1 cellular context compared by ENCODE assay signal in the genomic region with DNA sequence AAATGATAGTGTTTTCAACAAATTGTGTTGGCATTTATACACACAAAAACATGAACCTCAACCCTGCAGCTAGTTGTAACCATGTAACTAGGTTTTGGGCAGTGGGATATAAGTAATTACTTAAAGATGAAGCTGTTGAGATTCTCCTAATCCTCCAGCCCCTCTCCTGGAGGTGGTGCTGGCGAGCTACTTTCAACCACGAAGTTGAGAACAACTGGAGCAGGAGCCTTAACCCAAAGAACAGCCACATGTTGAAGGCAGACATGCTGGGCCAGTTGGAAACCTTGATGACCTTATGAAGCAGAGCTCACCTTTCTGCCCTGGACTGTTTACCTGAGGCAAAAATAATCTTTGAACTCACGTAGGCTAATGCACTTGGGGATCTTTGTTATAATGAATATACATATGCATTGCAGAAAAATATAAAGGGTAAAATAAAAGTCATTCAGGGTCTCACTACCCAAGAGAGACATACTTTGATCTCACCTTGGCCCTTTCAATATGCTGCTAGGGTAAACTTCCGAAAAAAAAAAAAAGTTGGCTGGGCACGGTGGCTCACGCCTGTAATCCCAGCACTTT.
TF ChIP-seq lines count a peak whose summit lies in the region.

No MANE protein-coding gene starts in this region.

TF ChIP-seq in HepG2, 621 proteins besides CTCF, POLR2A, EP300 and RAD21 (continued from another document and continues in another):
- TF ChIP-seq, protein P1, sequence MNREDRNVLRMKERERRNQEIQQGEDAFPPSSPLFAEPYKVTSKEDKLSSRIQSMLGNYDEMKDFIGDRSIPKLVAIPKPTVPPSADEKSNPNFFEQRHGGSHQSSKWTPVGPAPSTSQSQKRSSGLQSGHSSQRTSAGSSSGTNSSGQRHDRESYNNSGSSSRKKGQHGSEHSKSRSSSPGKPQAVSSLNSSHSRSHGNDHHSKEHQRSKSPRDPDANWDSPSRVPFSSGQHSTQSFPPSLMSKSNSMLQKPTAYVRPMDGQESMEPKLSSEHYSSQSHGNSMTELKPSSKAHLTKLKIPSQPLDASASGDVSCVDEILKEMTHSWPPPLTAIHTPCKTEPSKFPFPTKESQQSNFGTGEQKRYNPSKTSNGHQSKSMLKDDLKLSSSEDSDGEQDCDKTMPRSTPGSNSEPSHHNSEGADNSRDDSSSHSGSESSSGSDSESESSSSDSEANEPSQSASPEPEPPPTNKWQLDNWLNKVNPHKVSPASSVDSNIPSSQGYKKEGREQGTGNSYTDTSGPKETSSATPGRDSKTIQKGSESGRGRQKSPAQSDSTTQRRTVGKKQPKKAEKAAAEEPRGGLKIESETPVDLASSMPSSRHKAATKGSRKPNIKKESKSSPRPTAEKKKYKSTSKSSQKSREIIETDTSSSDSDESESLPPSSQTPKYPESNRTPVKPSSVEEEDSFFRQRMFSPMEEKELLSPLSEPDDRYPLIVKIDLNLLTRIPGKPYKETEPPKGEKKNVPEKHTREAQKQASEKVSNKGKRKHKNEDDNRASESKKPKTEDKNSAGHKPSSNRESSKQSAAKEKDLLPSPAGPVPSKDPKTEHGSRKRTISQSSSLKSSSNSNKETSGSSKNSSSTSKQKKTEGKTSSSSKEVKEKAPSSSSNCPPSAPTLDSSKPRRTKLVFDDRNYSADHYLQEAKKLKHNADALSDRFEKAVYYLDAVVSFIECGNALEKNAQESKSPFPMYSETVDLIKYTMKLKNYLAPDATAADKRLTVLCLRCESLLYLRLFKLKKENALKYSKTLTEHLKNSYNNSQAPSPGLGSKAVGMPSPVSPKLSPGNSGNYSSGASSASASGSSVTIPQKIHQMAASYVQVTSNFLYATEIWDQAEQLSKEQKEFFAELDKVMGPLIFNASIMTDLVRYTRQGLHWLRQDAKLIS (CRISPR knock-in tag; IDR thresholded peaks at IDR 0.05): no peak
- TF ChIP-seq GTF2F1 (IDR thresholded peaks at IDR 0.05; ENCODE audit: low read length) (no peak), RFX3 (CRISPR knock-in tag; IDR thresholded peaks at IDR 0.05) (no peak), ZNF331 (CRISPR knock-in tag; IDR thresholded peaks at IDR 0.05) (peak; percentile 52; the same call in 1 of the 2 replicates), JARID2 (CRISPR knock-in tag; IDR thresholded peaks at IDR 0.05; ENCODE audit: insufficient replicate concordance) (no peak), ZNF776 (CRISPR knock-in tag; IDR thresholded peaks at IDR 0.05) (no peak), ZNF335 (CRISPR knock-in tag; IDR thresholded peaks at IDR 0.05) (no peak), KDM1A (CRISPR knock-in tag; IDR thresholded peaks at IDR 0.05) (no peak), HIVEP1 (CRISPR knock-in tag; IDR thresholded peaks at IDR 0.05) (0 out of 2 replicates have a peak, but pooled peaks have one; percentile 35), AKAP8 (CRISPR knock-in tag; IDR thresholded peaks at IDR 0.05) (no peak), ZNF563 (CRISPR knock-in tag; IDR thresholded peaks at IDR 0.05) (no peak), DPF2 (CRISPR knock-in tag; IDR thresholded peaks at IDR 0.05; ENCODE audit: borderline replicate concordance, low read depth) (no peak), RXRA (CRISPR knock-in tag; IDR thresholded peaks at IDR 0.05) (no peak), SP1 (IDR thresholded peaks at IDR 0.05) (no peak), SP1 (CRISPR knock-in tag; IDR thresholded peaks at IDR 0.05) (no peak), MIXL1 (CRISPR knock-in tag; IDR thresholded peaks at IDR 0.05) (peak; percentile 75; the same call in 1 of the 2 replicates), MED1 (CRISPR knock-in tag; IDR thresholded peaks at IDR 0.05) (peak; percentile 43; the same call in 1 of the 2 replicates), STAT5B (CRISPR knock-in tag; IDR thresholded peaks at IDR 0.05) (no peak), FOXA1 (IDR thresholded peaks at IDR 0.05) (no peak), FOXA1 (CRISPR knock-in tag; IDR thresholded peaks at IDR 0.05) (peak; percentile 28; the same call in 1 of the 2 replicates), MYNN (CRISPR knock-in tag; IDR thresholded peaks at IDR 0.05; ENCODE audit: low read depth) (no peak), ZFYVE20 (CRISPR knock-in tag; IDR thresholded peaks at IDR 0.05; ENCODE audit: borderline replicate concordance, low read depth) (no peak), GATA4 (IDR thresholded peaks at IDR 0.05; ENCODE audit: borderline replicate concordance, low read depth) (no peak), HNRNPL (IDR thresholded peaks at IDR 0.05; ENCODE audit: low read depth, low read length) (no peak), CENPX (CRISPR knock-in tag; IDR thresholded peaks at IDR 0.05) (no peak), KAT8 (CRISPR knock-in tag; IDR thresholded peaks at IDR 0.05) (peak; percentile 55), ZSCAN9 (CRISPR knock-in tag; IDR thresholded peaks at IDR 0.05; ENCODE audit: borderline replicate concordance) (peak; percentile 55; the same call in 1 of the 2 replicates), ZNF121 (CRISPR knock-in tag; IDR thresholded peaks at IDR 0.05) (no peak), ZFP36L2 (CRISPR knock-in tag; IDR thresholded peaks at IDR 0.05) (no peak), ASH2L (IDR thresholded peaks at IDR 0.05; ENCODE audit: insufficient read length, low read depth, low read length) (no peak)
- TF ChIP-seq, protein P2, sequence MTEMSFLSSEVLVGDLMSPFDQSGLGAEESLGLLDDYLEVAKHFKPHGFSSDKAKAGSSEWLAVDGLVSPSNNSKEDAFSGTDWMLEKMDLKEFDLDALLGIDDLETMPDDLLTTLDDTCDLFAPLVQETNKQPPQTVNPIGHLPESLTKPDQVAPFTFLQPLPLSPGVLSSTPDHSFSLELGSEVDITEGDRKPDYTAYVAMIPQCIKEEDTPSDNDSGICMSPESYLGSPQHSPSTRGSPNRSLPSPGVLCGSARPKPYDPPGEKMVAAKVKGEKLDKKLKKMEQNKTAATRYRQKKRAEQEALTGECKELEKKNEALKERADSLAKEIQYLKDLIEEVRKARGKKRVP (CRISPR knock-in tag; IDR thresholded peaks at IDR 0.05): 0 out of 4 replicates have a peak, but pooled peaks of 1 of the 2 experiments have one; percentile 4
- TF ChIP-seq, protein P3, sequence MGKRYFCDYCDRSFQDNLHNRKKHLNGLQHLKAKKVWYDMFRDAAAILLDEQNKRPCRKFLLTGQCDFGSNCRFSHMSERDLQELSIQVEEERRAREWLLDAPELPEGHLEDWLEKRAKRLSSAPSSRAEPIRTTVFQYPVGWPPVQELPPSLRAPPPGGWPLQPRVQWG (CRISPR knock-in tag; IDR thresholded peaks at IDR 0.05; ENCODE audit: borderline replicate concordance, low read depth): no peak
- TF ChIP-seq, protein P4, sequence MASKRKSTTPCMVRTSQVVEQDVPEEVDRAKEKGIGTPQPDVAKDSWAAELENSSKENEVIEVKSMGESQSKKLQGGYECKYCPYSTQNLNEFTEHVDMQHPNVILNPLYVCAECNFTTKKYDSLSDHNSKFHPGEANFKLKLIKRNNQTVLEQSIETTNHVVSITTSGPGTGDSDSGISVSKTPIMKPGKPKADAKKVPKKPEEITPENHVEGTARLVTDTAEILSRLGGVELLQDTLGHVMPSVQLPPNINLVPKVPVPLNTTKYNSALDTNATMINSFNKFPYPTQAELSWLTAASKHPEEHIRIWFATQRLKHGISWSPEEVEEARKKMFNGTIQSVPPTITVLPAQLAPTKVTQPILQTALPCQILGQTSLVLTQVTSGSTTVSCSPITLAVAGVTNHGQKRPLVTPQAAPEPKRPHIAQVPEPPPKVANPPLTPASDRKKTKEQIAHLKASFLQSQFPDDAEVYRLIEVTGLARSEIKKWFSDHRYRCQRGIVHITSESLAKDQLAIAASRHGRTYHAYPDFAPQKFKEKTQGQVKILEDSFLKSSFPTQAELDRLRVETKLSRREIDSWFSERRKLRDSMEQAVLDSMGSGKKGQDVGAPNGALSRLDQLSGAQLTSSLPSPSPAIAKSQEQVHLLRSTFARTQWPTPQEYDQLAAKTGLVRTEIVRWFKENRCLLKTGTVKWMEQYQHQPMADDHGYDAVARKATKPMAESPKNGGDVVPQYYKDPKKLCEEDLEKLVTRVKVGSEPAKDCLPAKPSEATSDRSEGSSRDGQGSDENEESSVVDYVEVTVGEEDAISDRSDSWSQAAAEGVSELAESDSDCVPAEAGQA (IDR thresholded peaks at IDR 0.05; ENCODE audit: low read depth): no peak
- TF ChIP-seq, protein P4 (CRISPR knock-in tag; IDR thresholded peaks at IDR 0.05; ENCODE audit: borderline replicate concordance): no peak
- TF ChIP-seq, protein P5, sequence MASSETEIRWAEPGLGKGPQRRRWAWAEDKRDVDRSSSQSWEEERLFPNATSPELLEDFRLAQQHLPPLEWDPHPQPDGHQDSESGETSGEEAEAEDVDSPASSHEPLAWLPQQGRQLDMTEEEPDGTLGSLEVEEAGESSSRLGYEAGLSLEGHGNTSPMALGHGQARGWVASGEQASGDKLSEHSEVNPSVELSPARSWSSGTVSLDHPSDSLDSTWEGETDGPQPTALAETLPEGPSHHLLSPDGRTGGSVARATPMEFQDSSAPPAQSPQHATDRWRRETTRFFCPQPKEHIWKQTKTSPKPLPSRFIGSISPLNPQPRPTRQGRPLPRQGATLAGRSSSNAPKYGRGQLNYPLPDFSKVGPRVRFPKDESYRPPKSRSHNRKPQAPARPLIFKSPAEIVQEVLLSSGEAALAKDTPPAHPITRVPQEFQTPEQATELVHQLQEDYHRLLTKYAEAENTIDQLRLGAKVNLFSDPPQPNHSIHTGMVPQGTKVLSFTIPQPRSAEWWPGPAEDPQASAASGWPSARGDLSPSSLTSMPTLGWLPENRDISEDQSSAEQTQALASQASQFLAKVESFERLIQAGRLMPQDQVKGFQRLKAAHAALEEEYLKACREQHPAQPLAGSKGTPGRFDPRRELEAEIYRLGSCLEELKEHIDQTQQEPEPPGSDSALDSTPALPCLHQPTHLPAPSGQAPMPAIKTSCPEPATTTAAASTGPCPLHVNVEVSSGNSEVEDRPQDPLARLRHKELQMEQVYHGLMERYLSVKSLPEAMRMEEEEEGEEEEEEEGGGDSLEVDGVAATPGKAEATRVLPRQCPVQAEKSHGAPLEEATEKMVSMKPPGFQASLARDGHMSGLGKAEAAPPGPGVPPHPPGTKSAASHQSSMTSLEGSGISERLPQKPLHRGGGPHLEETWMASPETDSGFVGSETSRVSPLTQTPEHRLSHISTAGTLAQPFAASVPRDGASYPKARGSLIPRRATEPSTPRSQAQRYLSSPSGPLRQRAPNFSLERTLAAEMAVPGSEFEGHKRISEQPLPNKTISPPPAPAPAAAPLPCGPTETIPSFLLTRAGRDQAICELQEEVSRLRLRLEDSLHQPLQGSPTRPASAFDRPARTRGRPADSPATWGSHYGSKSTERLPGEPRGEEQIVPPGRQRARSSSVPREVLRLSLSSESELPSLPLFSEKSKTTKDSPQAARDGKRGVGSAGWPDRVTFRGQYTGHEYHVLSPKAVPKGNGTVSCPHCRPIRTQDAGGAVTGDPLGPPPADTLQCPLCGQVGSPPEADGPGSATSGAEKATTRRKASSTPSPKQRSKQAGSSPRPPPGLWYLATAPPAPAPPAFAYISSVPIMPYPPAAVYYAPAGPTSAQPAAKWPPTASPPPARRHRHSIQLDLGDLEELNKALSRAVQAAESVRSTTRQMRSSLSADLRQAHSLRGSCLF (CRISPR knock-in tag; IDR thresholded peaks at IDR 0.05; ENCODE audit: borderline replicate concordance): no peak
- TF ChIP-seq, protein P6, sequence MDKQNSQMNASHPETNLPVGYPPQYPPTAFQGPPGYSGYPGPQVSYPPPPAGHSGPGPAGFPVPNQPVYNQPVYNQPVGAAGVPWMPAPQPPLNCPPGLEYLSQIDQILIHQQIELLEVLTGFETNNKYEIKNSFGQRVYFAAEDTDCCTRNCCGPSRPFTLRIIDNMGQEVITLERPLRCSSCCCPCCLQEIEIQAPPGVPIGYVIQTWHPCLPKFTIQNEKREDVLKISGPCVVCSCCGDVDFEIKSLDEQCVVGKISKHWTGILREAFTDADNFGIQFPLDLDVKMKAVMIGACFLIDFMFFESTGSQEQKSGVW (CRISPR knock-in tag; IDR thresholded peaks at IDR 0.05; ENCODE audit: borderline replicate concordance): no peak
- TF ChIP-seq, protein P7, sequence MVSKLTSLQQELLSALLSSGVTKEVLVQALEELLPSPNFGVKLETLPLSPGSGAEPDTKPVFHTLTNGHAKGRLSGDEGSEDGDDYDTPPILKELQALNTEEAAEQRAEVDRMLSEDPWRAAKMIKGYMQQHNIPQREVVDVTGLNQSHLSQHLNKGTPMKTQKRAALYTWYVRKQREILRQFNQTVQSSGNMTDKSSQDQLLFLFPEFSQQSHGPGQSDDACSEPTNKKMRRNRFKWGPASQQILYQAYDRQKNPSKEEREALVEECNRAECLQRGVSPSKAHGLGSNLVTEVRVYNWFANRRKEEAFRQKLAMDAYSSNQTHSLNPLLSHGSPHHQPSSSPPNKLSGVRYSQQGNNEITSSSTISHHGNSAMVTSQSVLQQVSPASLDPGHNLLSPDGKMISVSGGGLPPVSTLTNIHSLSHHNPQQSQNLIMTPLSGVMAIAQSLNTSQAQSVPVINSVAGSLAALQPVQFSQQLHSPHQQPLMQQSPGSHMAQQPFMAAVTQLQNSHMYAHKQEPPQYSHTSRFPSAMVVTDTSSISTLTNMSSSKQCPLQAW (CRISPR knock-in tag; IDR thresholded peaks at IDR 0.05): 0 out of 2 replicates have a peak, but pooled peaks have one; percentile 36
- TF ChIP-seq, protein P8, sequence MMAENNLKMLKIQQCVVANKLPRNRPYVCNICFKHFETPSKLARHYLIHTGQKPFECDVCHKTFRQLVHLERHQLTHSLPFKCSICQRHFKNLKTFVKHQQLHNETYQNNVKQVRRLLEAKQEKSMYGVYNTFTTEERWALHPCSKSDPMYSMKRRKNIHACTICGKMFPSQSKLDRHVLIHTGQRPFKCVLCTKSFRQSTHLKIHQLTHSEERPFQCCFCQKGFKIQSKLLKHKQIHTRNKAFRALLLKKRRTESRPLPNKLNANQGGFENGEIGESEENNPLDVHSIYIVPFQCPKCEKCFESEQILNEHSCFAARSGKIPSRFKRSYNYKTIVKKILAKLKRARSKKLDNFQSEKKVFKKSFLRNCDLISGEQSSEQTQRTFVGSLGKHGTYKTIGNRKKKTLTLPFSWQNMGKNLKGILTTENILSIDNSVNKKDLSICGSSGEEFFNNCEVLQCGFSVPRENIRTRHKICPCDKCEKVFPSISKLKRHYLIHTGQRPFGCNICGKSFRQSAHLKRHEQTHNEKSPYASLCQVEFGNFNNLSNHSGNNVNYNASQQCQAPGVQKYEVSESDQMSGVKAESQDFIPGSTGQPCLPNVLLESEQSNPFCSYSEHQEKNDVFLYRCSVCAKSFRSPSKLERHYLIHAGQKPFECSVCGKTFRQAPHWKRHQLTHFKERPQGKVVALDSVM (CRISPR knock-in tag; IDR thresholded peaks at IDR 0.05): 0 out of 2 replicates have a peak, but pooled peaks have one; percentile 22
